In genomic region chr9:89661956-89662717, GRCh38 we compare ENCODE assay signal across 2 cellular contexts.
A peak's percentile ranks its signal among the peaks of the same experiment; 100 is the strongest.
TF ChIP-seq lines count a peak whose summit lies in the region.

No MANE protein-coding gene starts in this region.

TF ChIP-seq in H1, 55 proteins besides CTCF, POLR2A, EP300 and RAD21 (continues in another document):
- peak; percentile 98 for TF ChIP-seq SP1 (IDR thresholded peaks at IDR 0.05; ENCODE audit: low read depth, low read length)
- TF ChIP-seq E2F6 (IDR thresholded peaks at IDR 0.05), result peak; percentile 88
- peak; percentile 77 for TF ChIP-seq MAX (IDR thresholded peaks at IDR 0.05)
- TF ChIP-seq CREB1 (IDR thresholded peaks at IDR 0.05), result 0 out of 2 replicates have a peak, but pooled peaks have one; percentile 26
- TF ChIP-seq TAF7 (optimal IDR thresholded peaks at IDR 0.05; ENCODE audit: borderline replicate concordance, low read depth, low read length), result no peak
- peak; percentile 51; the same call in 1 of the 2 replicates for TF ChIP-seq CEBPB (IDR thresholded peaks at IDR 0.05; ENCODE audit: low read depth, low read length)
- TF ChIP-seq CHD1 (IDR thresholded peaks at IDR 0.05; ENCODE audit: low read depth, low read length), result no peak
- no peak for TF ChIP-seq EGR1 (IDR thresholded peaks at IDR 0.05; ENCODE audit: borderline replicate concordance, low read depth, low read length)
- TF ChIP-seq HDAC2 (IDR thresholded peaks at IDR 0.05; ENCODE audit: borderline replicate concordance in 1 of 2, low read depth in 2 of 2, low read length in 2 of 2), result 0 out of 4 replicates have a peak, but pooled peaks of 1 of the 2 experiments have one; percentile 22
- peak; percentile 91 for TF ChIP-seq CHD2 (IDR thresholded peaks at IDR 0.05; ENCODE audit: low read length)
- no peak for TF ChIP-seq TBP (IDR thresholded peaks at IDR 0.05; ENCODE audit: low read depth, low read length)
- peak; percentile 74 for TF ChIP-seq SP2 (IDR thresholded peaks at IDR 0.05; ENCODE audit: low read length)
- no peak for TF ChIP-seq USF2 (IDR thresholded peaks at IDR 0.05; ENCODE audit: low read length)
- no peak for TF ChIP-seq CHD7 (IDR thresholded peaks at IDR 0.05; ENCODE audit: insufficient replicate concordance, low read length)

TF ChIP-seq in HepG2, 621 proteins besides CTCF, POLR2A, EP300 and RAD21:
- peak; percentile 52; the same call in 1 of the 2 replicates for TF ChIP-seq CEBPG (CRISPR knock-in tag; IDR thresholded peaks at IDR 0.05)
- TF ChIP-seq IKZF4 (CRISPR knock-in tag; IDR thresholded peaks at IDR 0.05; ENCODE audit: borderline replicate concordance, low read depth, not compliant biosample characterization), result no peak
- no peak for TF ChIP-seq ZC3H13 (CRISPR knock-in tag; IDR thresholded peaks at IDR 0.05)
- 0 out of 2 replicates have a peak, but pooled peaks have one; percentile 22 for TF ChIP-seq PAXIP1 (CRISPR knock-in tag; conservative IDR thresholded peaks at IDR 0.05)
- TF ChIP-seq ZNF687 (CRISPR knock-in tag; IDR thresholded peaks at IDR 0.05), result peak; percentile 57
- TF ChIP-seq FOXP4 (CRISPR knock-in tag; IDR thresholded peaks at IDR 0.05), result 0 out of 2 replicates have a peak, but pooled peaks have one; percentile 14
- no peak for TF ChIP-seq TAF1 (CRISPR knock-in tag; IDR thresholded peaks at IDR 0.05)
- TF ChIP-seq SKIL (CRISPR knock-in tag; IDR thresholded peaks at IDR 0.05; ENCODE audit: borderline replicate concordance), result peak; percentile 21; the same call in 1 of the 2 replicates
- TF ChIP-seq ZNF12 (CRISPR knock-in tag; IDR thresholded peaks at IDR 0.05), result 0 out of 2 replicates have a peak, but pooled peaks have one; percentile 11
- TF ChIP-seq NR2F6 (IDR thresholded peaks at IDR 0.05), result no peak
- no peak for TF ChIP-seq NR2F6 (CRISPR knock-in tag; IDR thresholded peaks at IDR 0.05)
- peak; percentile 16; the same call in 1 of the 2 replicates for TF ChIP-seq HDAC1 (CRISPR knock-in tag; IDR thresholded peaks at IDR 0.05)
- peak; percentile 90 for TF ChIP-seq SP2 (CRISPR knock-in tag; IDR thresholded peaks at IDR 0.05)
- TF ChIP-seq SRSF9 (IDR thresholded peaks at IDR 0.05; ENCODE audit: borderline replicate concordance, insufficient read depth, low read depth, low read length, poor library complexity, severe bottlenecking), result no peak
- no peak for TF ChIP-seq RFX1 (IDR thresholded peaks at IDR 0.05)
- TF ChIP-seq NFYB (CRISPR knock-in tag; IDR thresholded peaks at IDR 0.05), result peak; percentile 90
- 0 out of 2 replicates have a peak, but pooled peaks have one; percentile 36 for TF ChIP-seq ZNF292 (CRISPR knock-in tag; IDR thresholded peaks at IDR 0.05; ENCODE audit: borderline replicate concordance, low read depth)
- no peak for TF ChIP-seq FOXP1 (IDR thresholded peaks at IDR 0.05)
- TF ChIP-seq FOXP1 (CRISPR knock-in tag; IDR thresholded peaks at IDR 0.05), result peak; percentile 59
- TF ChIP-seq ZNF891 (CRISPR knock-in tag; IDR thresholded peaks at IDR 0.05), result no peak
- no peak for TF ChIP-seq SAFB2 (CRISPR knock-in tag; IDR thresholded peaks at IDR 0.05; ENCODE audit: borderline replicate concordance, low read depth)
- 0 out of 2 replicates have a peak, but pooled peaks have one; percentile 26 for TF ChIP-seq ZFX (CRISPR knock-in tag; IDR thresholded peaks at IDR 0.05; ENCODE audit: low read depth)
- TF ChIP-seq GABPA (IDR thresholded peaks at IDR 0.05; ENCODE audit: low read depth, low read length), result no peak
- TF ChIP-seq GABPA (CRISPR knock-in tag; IDR thresholded peaks at IDR 0.05; ENCODE audit: low read depth), result peak; percentile 30; the same call in 1 of the 2 replicates
- no peak for TF ChIP-seq ZNF317 (CRISPR knock-in tag; IDR thresholded peaks at IDR 0.05)
- TF ChIP-seq ZNF598 (CRISPR knock-in tag; IDR thresholded peaks at IDR 0.05; ENCODE audit: borderline replicate concordance), result 0 out of 2 replicates have a peak, but pooled peaks have one; percentile 12
- 0 out of 2 replicates have a peak, but pooled peaks have one; percentile 10 for TF ChIP-seq PATZ1 (CRISPR knock-in tag; IDR thresholded peaks at IDR 0.05)
- TF ChIP-seq GABPB1 (CRISPR knock-in tag; IDR thresholded peaks at IDR 0.05), result peak; percentile 57
- peak; percentile 74 for TF ChIP-seq CEBPB (IDR thresholded peaks at IDR 0.05; ENCODE audit: borderline replicate concordance, low read depth, low read length)
- TF ChIP-seq NFYC (CRISPR knock-in tag; IDR thresholded peaks at IDR 0.05), result peak; percentile 89
- 0 out of 2 replicates have a peak, but pooled peaks have one; percentile 57 for TF ChIP-seq ZNF501 (CRISPR knock-in tag; IDR thresholded peaks at IDR 0.05)
- TF ChIP-seq SOX6 (IDR thresholded peaks at IDR 0.05), result no peak
- 0 out of 2 replicates have a peak, but pooled peaks have one; percentile 16 for TF ChIP-seq SOX6 (CRISPR knock-in tag; IDR thresholded peaks at IDR 0.05)
- TF ChIP-seq PBX2 (CRISPR knock-in tag; IDR thresholded peaks at IDR 0.05), result peak; percentile 93
TF ChIP-seq in HepG2: peak in this region for 21.
